13 cellular contexts compared by ENCODE assay signal in genomic region chr16:89143911-89144675, GRCh38. TPM values are rescaled to one million over a fixed set of nuclear protein-coding genes. Genes with fewer than 3 reads are reported as not detected.
"Had no signal": no experiment of that assay in that cellular context is flagged by ENCODE, and none has a peak within 500 bp of the region (broad histone marks: within the 10 kb centered on the region; RNA-seq: fewer than 3 reads in every experiment).

No MANE protein-coding gene starts in this region.

- H3K9me3 Mint-ChIP-seq: central memory CD8-positive, alpha-beta T cell had no signal

- H3K4me1 Mint-ChIP-seq: central memory CD8-positive, alpha-beta T cell; stimulated activated naive CD8-positive, alpha-beta T cell treated with anti-CD3 and anti-CD28 coated beads, Interleukin-15, amount 100 ng/mL, for 72 hours had no signal

- H3K27me3 Mint-ChIP-seq: central memory CD8-positive, alpha-beta T cell; naive thymus-derived CD8-positive, alpha-beta T cell; stimulated activated naive CD8-positive, alpha-beta T cell treated with anti-CD3 and anti-CD28 coated beads, Interleukin-15, amount 100 ng/mL, for 72 hours had no signal

- DNase-seq: activated CD4-positive, alpha-beta T cell treated with anti-CD3 and anti-CD28 coated beads, Interleukin-2, amount 50 U/mL, for 48 hours; effector memory CD4-positive, alpha-beta T cell; hypothalamus; stimulated activated CD4-positive, alpha-beta T cell treated with anti-CD3 and anti-CD28 coated beads, Interleukin-4, amount 100 ng/mL, for 1 hour; stimulated activated CD8-positive, alpha-beta memory T cell treated with anti-CD3 and anti-CD28 coated beads, Interleukin-4, amount 100 ng/mL, for 48 hours; stimulated activated naive CD8-positive, alpha-beta T cell treated with anti-CD3 and anti-CD28 coated beads, Interleukin-15, amount 100 ng/mL, for 72 hours; T-helper 2 cell had no signal

- H3K4me3 Mint-ChIP-seq: central memory CD8-positive, alpha-beta T cell; naive thymus-derived CD8-positive, alpha-beta T cell; stimulated activated naive CD8-positive, alpha-beta T cell treated with anti-CD3 and anti-CD28 coated beads, Interleukin-15, amount 100 ng/mL, for 72 hours had no signal

- ATAC-seq: activated CD4-positive, CD25-positive, alpha-beta regulatory T cell treated with anti-CD3 and anti-CD28 coated beads, Interleukin-2, amount 50 U/mL, for 24 hours; naive thymus-derived CD8-positive, alpha-beta T cell had no signal

RNA-seq across cellular contexts. Expression of gene CDH15, which starts 27.5 kb away (rescaled TPM):
- total RNA-seq: mononuclear cell; naive thymus-derived CD8-positive, alpha-beta T cell; omental fat pad had no signal
- polyA plus RNA-seq: naive thymus-derived CD8-positive, alpha-beta T cell had no signal

RNA-seq across cellular contexts. Expression of gene SLC22A31, which starts 56.2 kb away (rescaled TPM):
- total RNA-seq: lung microvascular endothelial cell; mononuclear cell; naive thymus-derived CD8-positive, alpha-beta T cell; omental fat pad had no signal
- polyA plus RNA-seq: naive thymus-derived CD8-positive, alpha-beta T cell had no signal
